20 cellular contexts compared by ENCODE assay signal in genomic region chr1:21257431-21258135, GRCh38. TPM values are rescaled to one million over a fixed set of nuclear protein-coding genes. Genes with fewer than 3 reads are reported as not detected.
DNase-seq lines count a peak whose midpoint lies in the region; ATAC-seq and TF ChIP-seq lines count a peak whose summit lies in the region.
"Had no signal": no experiment of that assay in that cellular context is flagged by ENCODE, and none has a peak within 500 bp of the region (broad histone marks: within the 10 kb centered on the region; RNA-seq: fewer than 3 reads in every experiment).

No MANE protein-coding gene starts in this region.

- H3K36me3 Mint-ChIP-seq in activated T-cell treated with anti-CD3 and anti-CD28 coated beads, Interleukin-2, amount 50 U/mL, for 72 hours (ENCODE audit: insufficient read depth in 2 of 2): peaks cover 11 to 22% of the 10 kb centered on the region in 2 donors
- peaks cover 9% of the 10 kb centered on the region for H3K36me3 Mint-ChIP-seq in activated naive CD8-positive, alpha-beta T cell

- DNase-seq in activated T-cell treated with anti-CD3 and anti-CD28 coated beads, Interleukin-2, amount 50 U/mL, for 72 hours: no peak
- DNase-seq in activated T-cell treated with anti-CD3 and anti-CD28 coated beads, Interleukin-2, amount 50 U/mL, for 48 hours: no peak
- DNase-seq in foreskin keratinocyte (peak; percentile 45 to 70), suprapubic skin (ENCODE audit: low spot score in 2 of 2) (no peak), upper lobe of right lung (no peak)
- DNase-seq: anterior cingulate cortex; cortex of kidney; GDM1; NCI-H146; NCI-H524 treated with DMSO at 0.1 percent for 48 hours; OCI-M1; stimulated activated CD4-positive, alpha-beta T cell treated with anti-CD3 and anti-CD28 coated beads, Interleukin-12 subunit alpha, Interleukin-12 subunit beta, amount 100 ng/mL, for 4 hours; substantia nigra had no signal

- ATAC-seq in activated T-cell treated with anti-CD3 and anti-CD28 coated beads, Interleukin-2, amount 50 U/mL, for 72 hours (replicated peaks in 1 of 2): no peak
- ATAC-seq in foreskin keratinocyte: no peak
- no peak for ATAC-seq in HG02840 (IDR thresholded peaks at IDR 0.05; ENCODE audit: low FRiP score, unreplicated experiment)
- ATAC-seq in upper lobe of right lung: no peak
- no peak for ATAC-seq in HG03095 (IDR thresholded peaks at IDR 0.05; ENCODE audit: unreplicated experiment)
- ATAC-seq: SK-N-SH treated with all-trans-retinoic acid at 6 μM for 48 hours had no signal

- no peak for TF ChIP-seq EP300 in suprapubic skin (IDR thresholded peaks at IDR 0.05)

- H3K36me3 ChIP-seq in suprapubic skin (peaks cover 35% of the 10 kb centered on the region), upper lobe of right lung (peaks cover 25% of the 10 kb centered on the region)

- H3K27me3 ChIP-seq in foreskin keratinocyte (no peaks in the 10 kb centered on the region), suprapubic skin (no peaks in the 10 kb centered on the region), upper lobe of right lung (no peaks in the 10 kb centered on the region)

- H3K4me3 ChIP-seq in suprapubic skin (no peak overlapping the region), upper lobe of right lung (no peak overlapping the region)

- peak overlapping the region; percentile 87 for H3K27ac Mint-ChIP-seq in activated T-cell treated with anti-CD3 and anti-CD28 coated beads, Interleukin-2, amount 50 U/mL, for 72 hours
- H3K27ac Mint-ChIP-seq in activated naive CD8-positive, alpha-beta T cell: peak overlapping the region; percentile 55

- TF ChIP-seq CTCF in foreskin keratinocyte (conservative IDR thresholded peaks at IDR 0.05): no peak
- TF ChIP-seq CTCF in suprapubic skin (IDR thresholded peaks at IDR 0.05): no peak
- no peak for TF ChIP-seq CTCF in upper lobe of right lung (IDR thresholded peaks at IDR 0.05)

- TF ChIP-seq POLR2A in suprapubic skin (IDR thresholded peaks at IDR 0.05): no peak

- peak overlapping the region; percentile 37 to 68 for H3K4me3 Mint-ChIP-seq in activated T-cell treated with anti-CD3 and anti-CD28 coated beads, Interleukin-2, amount 50 U/mL, for 72 hours
- no peak overlapping the region for H3K4me3 Mint-ChIP-seq in activated naive CD8-positive, alpha-beta T cell

- intact Hi-C loops in upper lobe of right lung (cut with DNase I): no loop called here

- WGBS in suprapubic skin: 47% methylated on average over 5 of the region's 13 CpGs

- H3K9me3 Mint-ChIP-seq in activated T-cell treated with anti-CD3 and anti-CD28 coated beads, Interleukin-2, amount 50 U/mL, for 72 hours: no peaks in the 10 kb centered on the region
- no peaks in the 10 kb centered on the region for H3K9me3 Mint-ChIP-seq in activated naive CD8-positive, alpha-beta T cell (ENCODE audit: low read depth)

- no peaks in the 10 kb centered on the region for H3K9me3 ChIP-seq in suprapubic skin
- H3K9me3 ChIP-seq in upper lobe of right lung: no peaks in the 10 kb centered on the region

- H3K4me1 ChIP-seq in foreskin keratinocyte: peaks cover 26% of the 10 kb centered on the region
- H3K4me1 ChIP-seq in suprapubic skin: peaks cover 61% of the 10 kb centered on the region
- peaks cover 35% of the 10 kb centered on the region for H3K4me1 ChIP-seq in upper lobe of right lung

- no peak overlapping the region for H3K27ac ChIP-seq in foreskin keratinocyte
- H3K27ac ChIP-seq in suprapubic skin: peak overlapping the region; percentile 28
- no peak overlapping the region for H3K27ac ChIP-seq in upper lobe of right lung
- H3K27ac ChIP-seq: HL-60, VCaP had no signal

- H3K4me1 Mint-ChIP-seq in activated T-cell treated with anti-CD3 and anti-CD28 coated beads, Interleukin-2, amount 50 U/mL, for 72 hours (ENCODE audit: low read depth): peaks cover 70% of the 10 kb centered on the region
- H3K4me1 Mint-ChIP-seq in activated naive CD8-positive, alpha-beta T cell (ENCODE audit: low read depth): peaks cover 52% of the 10 kb centered on the region

- H3K27me3 Mint-ChIP-seq in activated T-cell treated with anti-CD3 and anti-CD28 coated beads, Interleukin-2, amount 50 U/mL, for 72 hours (ENCODE audit: low read depth): no peaks in the 10 kb centered on the region
- no peaks in the 10 kb centered on the region for H3K27me3 Mint-ChIP-seq in activated naive CD8-positive, alpha-beta T cell
- H3K27me3 Mint-ChIP-seq: progenitor cell of endocrine pancreas had no signal

RNA-seq across cellular contexts. Expression of gene ECE1, which starts 32.7 kb away (rescaled TPM):
- 100 to 1,000 TPM; 159 to 193 TPM for total RNA-seq in activated T-cell treated with anti-CD3 and anti-CD28 coated beads, Interleukin-2, amount 50 U/mL, for 72 hours
- total RNA-seq in foreskin keratinocyte (51.1 and 63.5 TPM in 2 replicates), suprapubic skin (10 to 100 TPM; 40.8 to 64.2 (median 55.3) TPM), upper lobe of right lung (108 TPM)
- polyA plus RNA-seq in foreskin keratinocyte: 28.0 and 34.0 TPM in 2 replicates

Comparison
In these comparisons a context has a peak if more than half of its experiments do, and no peak if none do; other contexts are left out.
1. DNase-seq: peak in foreskin keratinocyte (2 of 2); none in activated T-cell treated with anti-CD3 and anti-CD28 coated beads, Interleukin-2, amount 50 U/mL, for 72 hours (0 of 2), activated T-cell treated with anti-CD3 and anti-CD28 coated beads, Interleukin-2, amount 50 U/mL, for 48 hours (0 of 2), suprapubic skin (0 of 2) and upper lobe of right lung (single experiment).